10 cellular contexts compared by ENCODE assay signal in genomic region chr14:103207038-103207403, GRCh38.
DNase-seq lines count a peak whose midpoint lies in the region; ATAC-seq and TF ChIP-seq lines count a peak whose summit lies in the region.
"Had no signal": no experiment of that assay in that cellular context is flagged by ENCODE, and none has a peak within 500 bp of the region (broad histone marks: within the 10 kb centered on the region; RNA-seq: fewer than 3 reads in every experiment).

No MANE protein-coding gene starts in this region.

- ATAC-seq in SK-N-SH treated with all-trans-retinoic acid at 6 μM for 48 hours (no peak), HG03432 (IDR thresholded peaks at IDR 0.05; ENCODE audit: unreplicated experiment) (no peak)

- H3K4me3 Mint-ChIP-seq in CD4-positive, alpha-beta memory T cell = no peak overlapping the region

- H3K36me3 Mint-ChIP-seq in CD4-positive, alpha-beta memory T cell = peaks cover 4 to 8% of the 10 kb centered on the region in 2 donors

- no peak for TF ChIP-seq CTCF in SK-N-SH (IDR thresholded peaks at IDR 0.05)

- H3K27ac Mint-ChIP-seq in CD4-positive, alpha-beta memory T cell = no peak overlapping the region

- H3K9ac ChIP-seq in SK-N-SH = no peak overlapping the region

- TF ChIP-seq RAD21 in SK-N-SH (IDR thresholded peaks at IDR 0.05; ENCODE audit: low read length) = no peak

- TF ChIP-seq EP300 in SK-N-SH (IDR thresholded peaks at IDR 0.05; ENCODE audit: borderline replicate concordance in 1 of 2, low read depth in 1 of 2, low read length in 1 of 2) = no peak

- no peaks in the 10 kb centered on the region for H3K79me2 ChIP-seq in SK-N-SH (ENCODE audit: insufficient read depth)

- H3K9me3 ChIP-seq in SK-N-SH = no peaks in the 10 kb centered on the region
- H3K9me3 ChIP-seq in CD4-positive, alpha-beta memory T cell (ENCODE audit: control insufficient read depth in 1 of 2, low read length in 2 of 2) = peaks cover 0 to 8% of the 10 kb centered on the region in 2 donors

- peaks cover 0 to 5% (median under 1%) of the 10 kb centered on the region in 4 donors for H3K4me1 Mint-ChIP-seq in CD4-positive, alpha-beta memory T cell

- H3F3A ChIP-seq in SK-N-SH (replicated peaks; ENCODE audit: insufficient read depth) = peaks cover 8% of the 10 kb centered on the region

- no peaks in the 10 kb centered on the region for H3K9me2 ChIP-seq in SK-N-SH

- WGBS in SK-N-SH (ENCODE audit: low lambda C conversion rate) = 41% methylated on average over 23 of the region's 23 CpGs
- WGBS in urinary bladder = 2% methylated on average over 23 of the region's 23 CpGs

- H3K9me3 Mint-ChIP-seq in CD4-positive, alpha-beta memory T cell = peaks cover 0 to 33% (median 22%) of the 10 kb centered on the region in 8 donors

- H2AFZ ChIP-seq in SK-N-SH (ENCODE audit: low read depth) = peak overlapping the region; percentile 41; the same call in 1 of the 2 replicates

- no peaks in the 10 kb centered on the region for H3K27me3 ChIP-seq in SK-N-SH (ENCODE audit: insufficient read depth)
- H3K27me3 ChIP-seq in CD4-positive, alpha-beta memory T cell (ENCODE audit: insufficient read depth, low read length) = peaks cover 4% of the 10 kb centered on the region
- H3K27me3 ChIP-seq: BE2C had no signal

- intact Hi-C loops in CD4-positive, alpha-beta memory T cell (cut with micrococcal nuclease) = no loop called here

- POLR2A ChIA-PET in SK-N-SH (lab: Yijun Ruan, JAX) = no interaction called here
- POLR2A ChIA-PET in CD4-positive, alpha-beta memory T cell (lab: Charles Lee; ENCODE audit: partially characterized antibody) = no interaction called here

- H3K36me3 ChIP-seq in SK-N-SH (replicated peaks in 1 of 2; ENCODE audit: control insufficient read depth in 1 of 2, insufficient read depth in 2 of 2, low read length in 1 of 2) (no peaks in the 10 kb centered on the region), urinary bladder (ENCODE audit: insufficient read depth) (no peaks in the 10 kb centered on the region)
- H3K36me3 ChIP-seq in CD4-positive, alpha-beta memory T cell (ENCODE audit: insufficient read depth, low read length) = no peaks in the 10 kb centered on the region
- H3K36me3 ChIP-seq: BE2C had no signal

- H4K20me1 ChIP-seq in SK-N-SH (ENCODE audit: insufficient read depth) = no peaks in the 10 kb centered on the region

- H3K27me3 Mint-ChIP-seq in CD4-positive, alpha-beta memory T cell = peaks cover 27 to 30% of the 10 kb centered on the region in 2 donors

- H3K27ac ChIP-seq in SK-N-SH (ENCODE audit: low read depth in 2 of 2, low read length in 1 of 2) = no peak overlapping the region
- peak overlapping the region; percentile 93 for H3K27ac ChIP-seq in urinary bladder (ENCODE audit: low read depth)
- H3K27ac ChIP-seq in CD4-positive, alpha-beta memory T cell (ENCODE audit: low read depth, low read length) = no peak overlapping the region

- peak overlapping the region; percentile 60; the same call in 1 of the 2 replicates for H3K4me2 ChIP-seq in SK-N-SH

- CTCF ChIA-PET in SK-N-SH (lab: Yijun Ruan, JAX) = interaction anchor here (1.2 kb wide), 1 partner anchor 102 kb away, joined by 5 read pairs; no protein-coding TSS in a partner anchor
- CTCF ChIA-PET in CD4-positive, alpha-beta memory T cell (lab: Charles Lee; ENCODE audit: partially characterized antibody) = no interaction called here

- DNase-seq in SK-N-SH (peak; percentile 70), fibroblast of gingiva (ENCODE audit: low read depth) (peak; percentile 56), mucosa of gallbladder (ENCODE audit: low spot score) (peak; percentile 96), GM19238 (ENCODE audit: insufficient read length, low spot score) (no peak)
- no peak for DNase-seq in CD4-positive, alpha-beta memory T cell
- DNase-seq: BE2C, NCI-H1048 had no signal

- peaks cover 0 to 2% of the 10 kb centered on the region in 2 experiments; a peak in 1 of 4 replicates for H3K4me1 ChIP-seq in SK-N-SH (ENCODE audit: control insufficient read depth in 1 of 2, insufficient read depth in 2 of 2, low read depth in 1 of 2, low read length in 1 of 2)
- no peaks in the 10 kb centered on the region for H3K4me1 ChIP-seq in urinary bladder (ENCODE audit: insufficient read depth)
- no peaks in the 10 kb centered on the region for H3K4me1 ChIP-seq in CD4-positive, alpha-beta memory T cell (ENCODE audit: insufficient read depth, low read length)

- peak overlapping the region in 1 of 2 experiments; percentile 37; a peak in 2 of 4 replicates for H3K4me3 ChIP-seq in SK-N-SH (ENCODE audit: low read depth in 2 of 2, low read length in 1 of 2)
- H3K4me3 ChIP-seq in urinary bladder (ENCODE audit: low read depth, low read length) = peak overlapping the region; percentile 43
- no peak overlapping the region for H3K4me3 ChIP-seq in CD4-positive, alpha-beta memory T cell (ENCODE audit: low read length in 2 of 2)

TF ChIP-seq in SK-N-SH, 30 proteins besides CTCF, POLR2A, EP300 and RAD21 (continues in another document):
- no peak for TF ChIP-seq USF2 (IDR thresholded peaks at IDR 0.05; ENCODE audit: borderline replicate concordance, low read depth, low read length)
- TF ChIP-seq MXI1 (IDR thresholded peaks at IDR 0.05; ENCODE audit: low read depth, low read length) = no peak
- TF ChIP-seq YY1 (IDR thresholded peaks at IDR 0.05; ENCODE audit: low read depth) = no peak
- no peak for TF ChIP-seq FOSL2 (IDR thresholded peaks at IDR 0.05; ENCODE audit: borderline replicate concordance, low read depth)
- no peak for TF ChIP-seq SIN3A (IDR thresholded peaks at IDR 0.05; ENCODE audit: borderline replicate concordance, low read depth, low read length)
- TF ChIP-seq RXRA (IDR thresholded peaks at IDR 0.05; ENCODE audit: borderline replicate concordance, low read depth) = no peak

TF ChIP-seq in SK-N-SH treated with all-trans-retinoic acid at 6 μM for 48 hours, 23 proteins besides CTCF, POLR2A, EP300 and RAD21 (continues in another document):
- TF ChIP-seq ARNTL (CRISPR knock-in tag; IDR thresholded peaks at IDR 0.05; ENCODE audit: borderline replicate concordance, low read depth) = no peak
- no peak for TF ChIP-seq RARB (CRISPR knock-in tag; IDR thresholded peaks at IDR 0.05)
- TF ChIP-seq ZNF565 (CRISPR knock-in tag; conservative IDR thresholded peaks at IDR 0.05; ENCODE audit: low read depth) = no peak
- no peak for TF ChIP-seq BACH2 (CRISPR knock-in tag; IDR thresholded peaks at IDR 0.05; ENCODE audit: borderline replicate concordance)
- TF ChIP-seq CREB5 (CRISPR knock-in tag; IDR thresholded peaks at IDR 0.05; ENCODE audit: low read depth) = no peak
- no peak for TF ChIP-seq SNAI2 (CRISPR knock-in tag; IDR thresholded peaks at IDR 0.05)
- TF ChIP-seq POU6F1 (CRISPR knock-in tag; IDR thresholded peaks at IDR 0.05; ENCODE audit: borderline replicate concordance, low read depth) = no peak
- no peak for TF ChIP-seq ZFP3 (CRISPR knock-in tag; IDR thresholded peaks at IDR 0.05)
- TF ChIP-seq ISL1 (CRISPR knock-in tag; IDR thresholded peaks at IDR 0.05) = no peak
- no peak for TF ChIP-seq PATZ1 (CRISPR knock-in tag; IDR thresholded peaks at IDR 0.05; ENCODE audit: borderline replicate concordance)
- no peak for TF ChIP-seq OSR1 (CRISPR knock-in tag; IDR thresholded peaks at IDR 0.05)

Comparison
In these comparisons a context has a peak if more than half of its experiments do, and no peak if none do; other contexts are left out.
1. DNase-seq: peak in SK-N-SH (single experiment), fibroblast of gingiva (single experiment) and mucosa of gallbladder (single experiment); none in CD4-positive, alpha-beta memory T cell (0 of 5) and GM19238 (single experiment).